ENCODE assay signal across 2 cellular contexts in genomic region chr13:70104481-70104880, GRCh38.
TF ChIP-seq lines count a peak whose summit lies in the region.

No MANE protein-coding gene starts in this region.

TF ChIP-seq in HEK293, 187 proteins besides CTCF, POLR2A, EP300 and RAD21:
- TF ChIP-seq ATF2 (tag by site-specific recombination; IDR thresholded peaks at IDR 0.05; ENCODE audit: low read depth) (peak; percentile 82), ZNF624 (tag by site-specific recombination; IDR thresholded peaks at IDR 0.05) (no peak)

TF ChIP-seq in GM12878, 131 proteins besides CTCF, POLR2A, EP300 and RAD21:
- no peak for TF ChIP-seq EED (IDR thresholded peaks at IDR 0.05; ENCODE audit: low read depth)
- no peak for TF ChIP-seq SUPT20H (IDR thresholded peaks at IDR 0.05; ENCODE audit: borderline replicate concordance, control insufficient read depth, low read depth, low read length)
- TF ChIP-seq ATF7 (IDR thresholded peaks at IDR 0.05; ENCODE audit: low read depth): 0 out of 2 replicates have a peak, but pooled peaks have one; percentile 22
